19 cellular contexts compared by ENCODE assay signal in genomic region chr18:50011813-50012445, GRCh38.
DNase-seq lines count a peak whose midpoint lies in the region; ATAC-seq and TF ChIP-seq lines count a peak whose summit lies in the region.
"Had no signal": no experiment of that assay in that cellular context is flagged by ENCODE, and none has a peak within 500 bp of the region (broad histone marks: within the 10 kb centered on the region; RNA-seq: fewer than 3 reads in every experiment).

No MANE protein-coding gene starts in this region.

- peak; percentile 34 for DNase-seq in LHCN-M2 (ENCODE audit: low read depth)
- DNase-seq in chondrocyte (ENCODE audit: low spot score) = no peak
- no peak for DNase-seq in left lobe of liver (ENCODE audit: low spot score)
- DNase-seq in type B pancreatic cell (ENCODE audit: extremely low spot score, unreplicated experiment) = no peak
- DNase-seq in NCI-H526 treated with DMSO at 0.1 percent for 48 hours (lab: John Stamatoyannopoulos, UW) = no peak
- DNase-seq: activated CD4-positive, alpha-beta T cell treated with anti-CD3 and anti-CD28 coated beads, Interleukin-2, amount 50 U/mL, for 4 hours; activated naive CD4-positive, alpha-beta T cell; DMS153; H9; heart right ventricle; NCI-H146; substantia nigra; T-helper 17 cell had no signal

- H3K36me3 Mint-ChIP-seq in chondrocyte (ENCODE audit: low read depth) (no peaks in the 10 kb centered on the region), type B pancreatic cell (peaks cover 5% of the 10 kb centered on the region)
- H3K36me3 Mint-ChIP-seq: IgD-negative memory B cell, memory B cell had no signal

- no peak overlapping the region for H3K4me3 Mint-ChIP-seq in chondrocyte (ENCODE audit: unreplicated experiment)
- H3K4me3 Mint-ChIP-seq in type B pancreatic cell = no peak overlapping the region
- H3K4me3 Mint-ChIP-seq: dendritic cell treated with granulocyte-macrophage colony-stimulating factor and Interleukin-4, amounts not matched to agents 40 ng/mL and 50 ng/mL, for 4 days; H9; IgD-negative memory B cell; memory B cell; T-helper 17 cell had no signal

- H3K27ac Mint-ChIP-seq in chondrocyte (ENCODE audit: unreplicated experiment) (peak overlapping the region; percentile 70), type B pancreatic cell (peak overlapping the region; percentile 50)
- H3K27ac Mint-ChIP-seq: dendritic cell treated with granulocyte-macrophage colony-stimulating factor and Interleukin-4, amounts not matched to agents 40 ng/mL and 50 ng/mL, for 4 days; memory B cell; T-helper 17 cell had no signal

- H3K9me3 Mint-ChIP-seq in chondrocyte (ENCODE audit: low read depth) (no peaks in the 10 kb centered on the region), type B pancreatic cell (no peaks in the 10 kb centered on the region)
- H3K9me3 Mint-ChIP-seq: dendritic cell treated with granulocyte-macrophage colony-stimulating factor and Interleukin-4, amounts not matched to agents 40 ng/mL and 50 ng/mL, for 4 days; H9; IgD-negative memory B cell; memory B cell had no signal

- peak; percentile 46 for ATAC-seq in left lobe of liver
- ATAC-seq in GM21528 (IDR thresholded peaks at IDR 0.05; ENCODE audit: low FRiP score, unreplicated experiment) = no peak
- no peak for ATAC-seq in HG02759 (IDR thresholded peaks at IDR 0.05; ENCODE audit: unreplicated experiment)
- ATAC-seq in GM19328 (IDR thresholded peaks at IDR 0.05; ENCODE audit: unreplicated experiment) = no peak
- ATAC-seq: heart right ventricle, T-helper 17 cell had no signal

- peaks cover 36% of the 10 kb centered on the region for H3K4me1 Mint-ChIP-seq in chondrocyte (ENCODE audit: low read depth)
- peaks cover 12% of the 10 kb centered on the region for H3K4me1 Mint-ChIP-seq in type B pancreatic cell (ENCODE audit: unreplicated experiment)
- H3K4me1 Mint-ChIP-seq: IgD-negative memory B cell, memory B cell had no signal

- TF ChIP-seq CTCF in chondrocyte (IDR thresholded peaks at IDR 0.05) = no peak
- no peak for TF ChIP-seq CTCF in type B pancreatic cell (conservative IDR thresholded peaks at IDR 0.05)

- H3K27me3 Mint-ChIP-seq in chondrocyte (ENCODE audit: low read depth) (peaks cover 24% of the 10 kb centered on the region), type B pancreatic cell (no peaks in the 10 kb centered on the region)
- H3K27me3 Mint-ChIP-seq: IgD-negative memory B cell had no signal
